In genomic region chr4:76894537-76894936, GRCh38 we compare ENCODE assay signal across 1 cellular context.
TF ChIP-seq lines count a peak whose summit lies in the region.

No MANE protein-coding gene starts in this region.

TF ChIP-seq in GM12878, 131 proteins besides CTCF, POLR2A, EP300 and RAD21 (continued from another document):
- peak; percentile 28; the same call in 1 of the 2 replicates for TF ChIP-seq RELB (IDR thresholded peaks at IDR 0.05; ENCODE audit: low read depth)
- 0 out of 2 replicates have a peak, but pooled peaks have one; percentile 17 for TF ChIP-seq BMI1 (IDR thresholded peaks at IDR 0.05; ENCODE audit: borderline replicate concordance)
- TF ChIP-seq ZNF207 (IDR thresholded peaks at IDR 0.05; ENCODE audit: borderline replicate concordance), result no peak
- TF ChIP-seq SUPT20H (IDR thresholded peaks at IDR 0.05; ENCODE audit: borderline replicate concordance, control insufficient read depth, low read depth, low read length), result no peak
- no peak for TF ChIP-seq SREBF2 (IDR thresholded peaks at IDR 0.05; ENCODE audit: low read length)
- TF ChIP-seq IKZF2 (IDR thresholded peaks at IDR 0.05), result peak in 1 of 2 experiments; percentile 56; a peak in 1 of 4 replicates
- TF ChIP-seq IRF4 (IDR thresholded peaks at IDR 0.05; ENCODE audit: low read depth, low read length), result no peak
- no peak for TF ChIP-seq HDGF (IDR thresholded peaks at IDR 0.05)
- no peak for TF ChIP-seq E2F8 (IDR thresholded peaks at IDR 0.05; ENCODE audit: low read depth, partially characterized antibody)
- peak; percentile 30; the same call in 1 of the 2 replicates for TF ChIP-seq IKZF1 (conservative IDR thresholded peaks at IDR 0.05)
- TF ChIP-seq SIX5 (IDR thresholded peaks at IDR 0.05; ENCODE audit: low read depth, low read length, severe bottlenecking), result no peak
- TF ChIP-seq NFXL1 (IDR thresholded peaks at IDR 0.05; ENCODE audit: borderline replicate concordance), result no peak
- TF ChIP-seq RAD51 (IDR thresholded peaks at IDR 0.05), result no peak
- no peak for TF ChIP-seq EZH2 (IDR thresholded peaks at IDR 0.05; ENCODE audit: borderline replicate concordance, control insufficient read depth, low read depth, low read length)
- TF ChIP-seq ZNF217 (IDR thresholded peaks at IDR 0.05), result no peak
- no peak for TF ChIP-seq REST (IDR thresholded peaks at IDR 0.05; ENCODE audit: low read depth, low read length)
- no peak for TF ChIP-seq CBFB (IDR thresholded peaks at IDR 0.05; ENCODE audit: low read depth)
- TF ChIP-seq ZBTB4 (CRISPR knock-in tag; IDR thresholded peaks at IDR 0.05), result no peak
- no peak for TF ChIP-seq USF1 (IDR thresholded peaks at IDR 0.05; ENCODE audit: borderline replicate concordance, extremely low read length, insufficient read depth, low read depth, low read length)
- peak; percentile 27; the same call in 1 of the 2 replicates for TF ChIP-seq JUNB (IDR thresholded peaks at IDR 0.05)
- no peak for TF ChIP-seq BHLHE40 (IDR thresholded peaks at IDR 0.05; ENCODE audit: borderline replicate concordance in 1 of 2, low read depth in 2 of 2, low read length in 1 of 2)
- TF ChIP-seq TARDBP (IDR thresholded peaks at IDR 0.05; ENCODE audit: borderline replicate concordance), result no peak
- no peak for TF ChIP-seq E2F4 (IDR thresholded peaks at IDR 0.05; ENCODE audit: low read depth, low read length)
- no peak for TF ChIP-seq ZBTB11 (CRISPR knock-in tag; IDR thresholded peaks at IDR 0.05)
